22 cellular contexts compared by ENCODE assay signal in the genomic region with DNA sequence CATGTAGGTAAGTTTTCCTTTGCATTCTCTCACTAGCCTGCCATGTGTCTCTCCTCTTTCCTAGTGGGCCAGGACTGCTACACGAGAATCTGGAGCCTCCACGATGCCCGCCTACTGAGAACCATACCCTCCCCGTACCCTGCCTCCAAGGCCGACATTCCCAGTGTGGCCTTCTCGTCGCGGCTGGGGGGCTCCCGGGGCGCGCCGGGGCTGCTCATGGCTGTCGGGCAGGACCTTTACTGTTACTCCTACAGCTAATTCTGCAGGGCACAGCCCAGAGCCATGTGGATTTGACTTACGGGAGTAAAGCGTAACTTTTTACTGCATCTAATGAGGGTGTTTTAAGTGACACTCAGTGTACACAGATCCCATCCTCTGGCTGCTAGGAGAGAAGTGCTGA.
"Had no signal": no experiment of that assay in that cellular context is flagged by ENCODE, and none has a peak within 500 bp of the region (broad histone marks: within the 10 kb centered on the region; RNA-seq: fewer than 3 reads in every experiment).

No MANE protein-coding gene starts in this region.

- H3K27me3 Mint-ChIP-seq: naive B cell had no signal

- DNase-seq: dermis blood vessel endothelial cell; dorsolateral prefrontal cortex; effector CD4-positive, alpha-beta T cell; effector memory CD4-positive, alpha-beta T cell; erythroblast; esophagus squamous epithelium; foreskin fibroblast; foreskin melanocyte; gastrocnemius medialis; glutamatergic neuron; head of caudate nucleus; heart right ventricle; hippocampal formation; left cardiac atrium; left lung; left ventricle myocardium superior; lower lobe of right lung; mesenchymal stem cell; mucosa of descending colon; naive B cell had no signal

- H3K4me3 Mint-ChIP-seq: mesothelial cell of epicardium, naive B cell had no signal

- H3K4me1 Mint-ChIP-seq: mesothelial cell of epicardium, naive B cell had no signal

- H3K27ac Mint-ChIP-seq: mesothelial cell of epicardium had no signal

- H3K9me3 Mint-ChIP-seq: mesothelial cell of epicardium, naive B cell had no signal

- ATAC-seq: esophagus mucosa, gastrocnemius medialis, heart right ventricle, left cardiac atrium, left lung, left ventricle myocardium superior, lower lobe of right lung, mucosa of descending colon had no signal
